ENCODE assay signal across 15 cellular contexts in the genomic region with DNA sequence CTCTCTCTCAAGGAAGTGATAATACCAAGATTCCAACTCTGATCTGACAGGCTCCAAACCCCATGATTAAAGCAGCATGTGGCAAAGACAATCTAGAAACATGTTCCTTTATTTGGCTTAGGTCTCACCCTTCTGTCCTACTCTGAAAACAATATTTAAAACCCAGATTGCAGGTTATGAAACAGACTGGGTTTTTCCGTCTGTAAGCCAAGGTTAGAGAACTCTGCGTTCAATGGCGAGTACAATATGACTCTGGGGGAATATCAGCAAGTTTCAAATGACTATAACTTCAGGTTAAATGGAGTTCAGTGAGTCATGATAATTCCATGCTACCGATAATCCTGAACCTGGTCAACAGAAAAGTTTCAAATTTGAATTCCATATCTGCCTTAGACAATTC. TPM values are rescaled to one million over a fixed set of nuclear protein-coding genes. Genes with fewer than 3 reads are reported as not detected.
DNase-seq lines count a peak whose midpoint lies in the region; ATAC-seq, FAIRE-seq and TF ChIP-seq lines count a peak whose summit lies in the region.
"Had no signal": no experiment of that assay in that cellular context is flagged by ENCODE, and none has a peak within 500 bp of the region (broad histone marks: within the 10 kb centered on the region; RNA-seq: fewer than 3 reads in every experiment).

No MANE protein-coding gene starts in this region.

- peak in 1 of 2 experiments; percentile 26; a peak in 1 of 4 replicates for TF ChIP-seq EP300 in GM12878 (IDR thresholded peaks at IDR 0.05; ENCODE audit: borderline replicate concordance in 1 of 2, control insufficient read depth in 1 of 2, low read depth in 2 of 2, low read length in 2 of 2)

- H3K9me3 Mint-ChIP-seq in effector memory CD8-positive, alpha-beta T cell = no peaks in the 10 kb centered on the region
- H3K9me3 Mint-ChIP-seq: activated naive CD4-positive, alpha-beta T cell treated with anti-CD3 and anti-CD28 coated beads, Interleukin-2, amount 50 U/mL, for 24 hours had no signal

- H3K27ac ChIP-seq in GM12878 (ENCODE audit: control insufficient read depth, insufficient read depth) = peak overlapping the region; percentile 38; the same call in 1 of the 2 replicates
- no peak overlapping the region for H3K27ac ChIP-seq in Karpas-422 (ENCODE audit: low read length)
- H3K27ac ChIP-seq: prostate gland, tibial artery had no signal

- no peaks in the 10 kb centered on the region for H3K79me2 ChIP-seq in GM12878 (ENCODE audit: control insufficient read depth, insufficient read depth, low read length)
- peaks cover 65% of the 10 kb centered on the region for H3K79me2 ChIP-seq in Karpas-422 (ENCODE audit: low read length)

- no peaks in the 10 kb centered on the region for H4K20me1 ChIP-seq in GM12878 (ENCODE audit: control insufficient read depth, insufficient read depth)
- H4K20me1 ChIP-seq in Karpas-422 (ENCODE audit: insufficient read depth, low read depth, low read length) = no peaks in the 10 kb centered on the region

- SMC1A ChIA-PET in GM12878 (lab: Charles Lee; ENCODE audit: uncharacterized antibody, unreplicated experiment) = interaction anchor here (1.2 to 4.7 kb wide), 5 partner anchors 11 to 76 kb away, joined by 3 to 23 read pairs (median 13); no protein-coding TSS in a partner anchor

- H3K4me3 ChIP-seq in GM12865 (ENCODE audit: low read depth, low read length) (no peak overlapping the region), GM12878 (no peak overlapping the region), Karpas-422 (ENCODE audit: low read length) (no peak overlapping the region)
- H3K4me3 ChIP-seq: prostate gland, tibial artery had no signal

- CTCF ChIA-PET in GM12878 (lab: Yijun Ruan, JAX) = interaction anchor here (1.2 to 1.4 kb wide), 2 partner anchors 15 kb away, joined by 4 to 5 read pairs; no protein-coding TSS in a partner anchor

- H3K36me3 Mint-ChIP-seq in effector memory CD8-positive, alpha-beta T cell (ENCODE audit: insufficient read depth) = no peaks in the 10 kb centered on the region

- H2AFZ ChIP-seq in GM12878 (ENCODE audit: control insufficient read depth, low read depth, low read length) (no peak overlapping the region), Karpas-422 (ENCODE audit: low read length) (no peak overlapping the region)

- ATAC-seq in GM19351 (IDR thresholded peaks at IDR 0.05; ENCODE audit: unreplicated experiment) (peak; percentile 63), HG02798 (IDR thresholded peaks at IDR 0.05; ENCODE audit: poor library complexity, unreplicated experiment) (peak; percentile 58), GM12878 (peak; percentile 86), left cardiac atrium (no peak)
- no peak for ATAC-seq in effector memory CD8-positive, alpha-beta T cell (replicated peaks)
- ATAC-seq: WTC11 had no signal

- H3K9me3 ChIP-seq in GM12878 (replicated peaks; ENCODE audit: control insufficient read depth, insufficient read depth, low read length) (no peaks in the 10 kb centered on the region; the same call in 2 of the 3 replicates), Karpas-422 (ENCODE audit: low read length) (no peaks in the 10 kb centered on the region)
- H3K9me3 ChIP-seq: prostate gland, tibial artery had no signal

- H3K36me3 ChIP-seq in GM12878 (ENCODE audit: control insufficient read depth in 2 of 2, insufficient read depth in 2 of 2, low read length in 1 of 2) (peaks cover 0 to 7% of the 10 kb centered on the region in 2 experiments; a peak in 2 of 4 replicates), Karpas-422 (ENCODE audit: insufficient read depth, low read length) (no peaks in the 10 kb centered on the region; the same call in 1 of the 2 replicates)
- H3K36me3 ChIP-seq: prostate gland had no signal

- H3K9ac ChIP-seq in GM12878 (ENCODE audit: control insufficient read depth, insufficient read depth, low read length) (no peak overlapping the region), Karpas-422 (ENCODE audit: low read length) (no peak overlapping the region)

- H3K4me2 ChIP-seq in GM12878 (ENCODE audit: control insufficient read depth, insufficient read depth) = no peak overlapping the region; the same call in 1 of the 2 replicates
- H3K4me2 ChIP-seq in Karpas-422 (ENCODE audit: low read depth, low read length, poor library complexity, severe bottlenecking) = no peak overlapping the region

- intact Hi-C loops in GM12878 (cut with micrococcal nuclease; ENCODE audit: unreplicated experiment) (loop anchor here (1.0 to 10.0 kb wide), 3 partner anchors 77 to 692 kb away; no protein-coding TSS in a partner anchor), left cardiac atrium (cut with DNase I) (no loop called here)

- RAD21 ChIA-PET in GM12878 (lab: Charles Lee; ENCODE audit: unreplicated experiment) = interaction anchor here (0.8 to 1.8 kb wide), 4 partner anchors 10 to 261 kb away, joined by 3 to 5 read pairs (median 3); no protein-coding TSS in a partner anchor

- H3K9me2 ChIP-seq in Karpas-422 (replicated peaks; ENCODE audit: insufficient read depth, low read length) = no peaks in the 10 kb centered on the region

- H3K4me1 ChIP-seq in GM12878 (ENCODE audit: control insufficient read depth, insufficient read depth, low read length) = 0 out of 2 replicates have a peak, but pooled peaks cover 4% of the 10 kb centered on the region
- peaks cover 35% of the 10 kb centered on the region for H3K4me1 ChIP-seq in Karpas-422 (ENCODE audit: low read length)
- H3K4me1 ChIP-seq: prostate gland, tibial artery had no signal

- WGBS in GM12878 (ENCODE audit: insufficient coverage, insufficient replicate concordance, low lambda C conversion rate, missing lambda C conversion rate) = 5% methylated on average over 4 of the region's 4 CpGs

- H3K4me3 Mint-ChIP-seq in effector memory CD8-positive, alpha-beta T cell = no peak overlapping the region
- H3K4me3 Mint-ChIP-seq: activated naive CD4-positive, alpha-beta T cell treated with anti-CD3 and anti-CD28 coated beads, Interleukin-2, amount 50 U/mL, for 24 hours; WTC11 had no signal

- TF ChIP-seq RAD21 in GM12878 (IDR thresholded peaks at IDR 0.05; ENCODE audit: insufficient read depth, low read depth, low read length) = peak; percentile 14; the same call in 1 of the 2 replicates

- BruUV-seq in GM12878 (replicated peaks; lab: Mats Ljungman, UMichigan) = TSS peak; percentile 1

- DNase-seq in GM12865 (ENCODE audit: low read depth) (peak; percentile 56), GM12878 (ENCODE audit: low read depth, low spot score) (peak; percentile 21), Karpas-422 (no peak), left cardiac atrium (no peak)
- no peak for DNase-seq in stimulated activated CD4-positive, alpha-beta T cell treated with anti-CD3 and anti-CD28 coated beads, Interleukin-15, amount 100 ng/mL, for 24 hours
- no peak for DNase-seq in effector memory CD8-positive, alpha-beta T cell
- DNase-seq: Calu3, islet precursor cell, NCI-H748 treated with DMSO at 0.1 percent for 48 hours, tibial artery had no signal

- FAIRE-seq in GM12878 (lab: Jason Lieb, UNC) = no peak

- H3K27me3 ChIP-seq in GM12878 (replicated peaks in 1 of 2; ENCODE audit: control insufficient read depth in 2 of 2, insufficient read depth in 2 of 2, low read length in 1 of 2) (no peaks in the 10 kb centered on the region), Karpas-422 (ENCODE audit: low read length) (no peaks in the 10 kb centered on the region)
- H3K27me3 ChIP-seq: tibial artery had no signal

- POLR2A ChIA-PET in GM12878 (lab: Charles Lee) = no interaction called here

- H3K27ac Mint-ChIP-seq in effector memory CD8-positive, alpha-beta T cell = no peak overlapping the region
- H3K27ac Mint-ChIP-seq: activated naive CD4-positive, alpha-beta T cell treated with anti-CD3 and anti-CD28 coated beads, Interleukin-2, amount 50 U/mL, for 24 hours; WTC11 had no signal

- TF ChIP-seq POLR2A in GM12878 (IDR thresholded peaks at IDR 0.05; ENCODE audit: low read depth, low read length) = no peak

- no peaks in the 10 kb centered on the region for H3K27me3 Mint-ChIP-seq in effector memory CD8-positive, alpha-beta T cell
- H3K27me3 Mint-ChIP-seq: activated naive CD4-positive, alpha-beta T cell treated with anti-CD3 and anti-CD28 coated beads, Interleukin-2, amount 50 U/mL, for 24 hours had no signal

- TF ChIP-seq CTCF in GM12865 (IDR thresholded peaks at IDR 0.05; ENCODE audit: insufficient read depth, low read depth, low read length, missing control alignments) (no peak), GM12878 (IDR thresholded peaks at IDR 0.05 in 2 of 3, conservative IDR thresholded peaks at IDR 0.05 in 1 of 3; ENCODE audit: control insufficient read depth in 2 of 3, extremely low read depth in 1 of 3, insufficient read depth in 1 of 3, low read depth in 3 of 3, low read length in 3 of 3) (no peak; a peak in 1 of 6 replicates)

- H3K4me1 Mint-ChIP-seq in effector memory CD8-positive, alpha-beta T cell (ENCODE audit: low read depth in 2 of 2) = peaks cover 7 to 24% of the 10 kb centered on the region in 2 donors

- in situ Hi-C loops in GM12878 (cut with MboI) = no loop called here

RNA-seq across cellular contexts. Expression of gene ANAPC10, which starts 50.8 kb away (rescaled TPM):
- total RNA-seq in GM12878 (2013; cell fraction: nucleolus; rRNA removed) = 93.9 and 108 TPM in 2 replicates
- total RNA-seq in GM12878 (2014; rRNA removed) (26.8 and 31.0 TPM in 2 replicates), GM12878 (2014; rRNA removed; fragmentation: Illumina TruSeq; extraction: Trizol) (44.1 and 44.9 TPM in 2 replicates), GM12878 (2021) (21.6 and 23.8 TPM in 2 replicates), left cardiac atrium (10 to 100 TPM; 13.7 to 17.4 TPM)
- 17.7 TPM for polyA plus RNA-seq in GM12878 (2011; ENCODE audit: low read depth)
- polyA plus RNA-seq in GM12878 (2011; rRNA removed) (52.9 and 76.8 TPM in 2 replicates), GM12878 (2014; fragmentation: Illumina TruSeq; extraction: Trizol) (43.7 and 58.0 TPM in 2 replicates), GM12878 (2014; fragmentation: Nextera tagmentation; extraction: Ambion mirVana) (10 to 100 TPM; 60.2 to 73.7 TPM), GM12878 (2014; rRNA removed) (25.0 and 34.0 TPM in 2 replicates), GM12878 (2016; fragmentation: Nextera tagmentation; extraction: Ambion mirVana) (10 to 100 TPM; 56.1 to 62.6 TPM)
- 21.2 and 26.0 TPM in 2 replicates for polyA plus RNA-seq in GM12878 (2011; cell fraction: cytosol; rRNA removed)
- polyA plus RNA-seq in GM12878 (2011; cell fraction: nucleus; rRNA removed) = 23.9 and 26.9 TPM in 2 replicates
- 17.7 and 21.8 TPM in 2 replicates for polyA plus RNA-seq in GM12878 (2012)
- 42.6 and 42.8 TPM in 2 replicates for polyA minus RNA-seq in GM12878 (2011; rRNA and poly(A)+ RNA removed)
- polyA minus RNA-seq in GM12878 (2011; cell fraction: cytosol; rRNA and poly(A)+ RNA removed) = 4.4 and 4.5 TPM in 2 replicates
- polyA minus RNA-seq in GM12878 (2011; cell fraction: nucleus; rRNA and poly(A)+ RNA removed) = 34.2 and 53.3 TPM in 2 replicates
- 62.7 and 75.3 TPM in 2 replicates for total RNA-seq in Karpas-422 (2014; rRNA removed; shearing (Covaris generic); ENCODE audit: low replicate concordance)

RNA-seq across cellular contexts. Expression of gene ABCE1, which starts 51.0 kb away (rescaled TPM):
- total RNA-seq in GM12878 (2013; cell fraction: nucleolus; rRNA removed) = 217 and 237 TPM in 2 replicates
- total RNA-seq in GM12878 (2014; rRNA removed) = 147 and 158 TPM in 2 replicates
- total RNA-seq in GM12878 (2014; rRNA removed; fragmentation: Illumina TruSeq; extraction: Trizol) = 168 and 172 TPM in 2 replicates
- 109 and 115 TPM in 2 replicates for total RNA-seq in GM12878 (2021)
- polyA plus RNA-seq in GM12878 (2011; ENCODE audit: low read depth) = 46.8 TPM
- 149 and 220 TPM in 2 replicates for polyA plus RNA-seq in GM12878 (2011; rRNA removed)
- 99.2 and 112 TPM in 2 replicates for polyA plus RNA-seq in GM12878 (2011; cell fraction: cytosol; rRNA removed)
- polyA plus RNA-seq in GM12878 (2011; cell fraction: nucleus; rRNA removed) = 146 and 163 TPM in 2 replicates
- 51.6 and 54.1 TPM in 2 replicates for polyA plus RNA-seq in GM12878 (2012)
- 167 and 221 TPM in 2 replicates for polyA plus RNA-seq in GM12878 (2014; fragmentation: Illumina TruSeq; extraction: Trizol)
- polyA plus RNA-seq in GM12878 (2014; fragmentation: Nextera tagmentation; extraction: Ambion mirVana) = 100 to 1,000 TPM in 1 of 2 experiments, 10 to 100 TPM in 1; 75.9 to 108 TPM
- polyA plus RNA-seq in GM12878 (2014; rRNA removed) = 72.2 and 97.9 TPM in 2 replicates
- 100 to 1,000 TPM; 124 to 144 TPM for polyA plus RNA-seq in GM12878 (2016; fragmentation: Nextera tagmentation; extraction: Ambion mirVana)
- polyA minus RNA-seq in GM12878 (2011; rRNA and poly(A)+ RNA removed) = 199 and 265 TPM in 2 replicates
- 58.4 and 60.6 TPM in 2 replicates for polyA minus RNA-seq in GM12878 (2011; cell fraction: cytosol; rRNA and poly(A)+ RNA removed)
- polyA minus RNA-seq in GM12878 (2011; cell fraction: nucleus; rRNA and poly(A)+ RNA removed) = 48.6 and 54.9 TPM in 2 replicates
- 117 and 237 TPM in 2 replicates for total RNA-seq in Karpas-422 (2014; rRNA removed; shearing (Covaris generic); ENCODE audit: low replicate concordance)
- 10 to 100 TPM; 31.5 to 55.0 TPM for total RNA-seq in left cardiac atrium

Comparison
In these comparisons a context has a peak if more than half of its experiments do, and no peak if none do; other contexts are left out.
1. DNase-seq: peak in GM12865 (single experiment) and GM12878 (single experiment); none in stimulated activated CD4-positive, alpha-beta T cell treated with anti-CD3 and anti-CD28 coated beads, Interleukin-15, amount 100 ng/mL, for 24 hours (single experiment), Karpas-422 (single experiment), effector memory CD8-positive, alpha-beta T cell (0 of 3) and left cardiac atrium (single experiment).
2. ATAC-seq: peak in GM19351 (single experiment), HG02798 (single experiment) and GM12878 (single experiment); none in effector memory CD8-positive, alpha-beta T cell (single experiment) and left cardiac atrium (0 of 2).